16 cellular contexts compared by ENCODE assay signal in the genomic region with DNA sequence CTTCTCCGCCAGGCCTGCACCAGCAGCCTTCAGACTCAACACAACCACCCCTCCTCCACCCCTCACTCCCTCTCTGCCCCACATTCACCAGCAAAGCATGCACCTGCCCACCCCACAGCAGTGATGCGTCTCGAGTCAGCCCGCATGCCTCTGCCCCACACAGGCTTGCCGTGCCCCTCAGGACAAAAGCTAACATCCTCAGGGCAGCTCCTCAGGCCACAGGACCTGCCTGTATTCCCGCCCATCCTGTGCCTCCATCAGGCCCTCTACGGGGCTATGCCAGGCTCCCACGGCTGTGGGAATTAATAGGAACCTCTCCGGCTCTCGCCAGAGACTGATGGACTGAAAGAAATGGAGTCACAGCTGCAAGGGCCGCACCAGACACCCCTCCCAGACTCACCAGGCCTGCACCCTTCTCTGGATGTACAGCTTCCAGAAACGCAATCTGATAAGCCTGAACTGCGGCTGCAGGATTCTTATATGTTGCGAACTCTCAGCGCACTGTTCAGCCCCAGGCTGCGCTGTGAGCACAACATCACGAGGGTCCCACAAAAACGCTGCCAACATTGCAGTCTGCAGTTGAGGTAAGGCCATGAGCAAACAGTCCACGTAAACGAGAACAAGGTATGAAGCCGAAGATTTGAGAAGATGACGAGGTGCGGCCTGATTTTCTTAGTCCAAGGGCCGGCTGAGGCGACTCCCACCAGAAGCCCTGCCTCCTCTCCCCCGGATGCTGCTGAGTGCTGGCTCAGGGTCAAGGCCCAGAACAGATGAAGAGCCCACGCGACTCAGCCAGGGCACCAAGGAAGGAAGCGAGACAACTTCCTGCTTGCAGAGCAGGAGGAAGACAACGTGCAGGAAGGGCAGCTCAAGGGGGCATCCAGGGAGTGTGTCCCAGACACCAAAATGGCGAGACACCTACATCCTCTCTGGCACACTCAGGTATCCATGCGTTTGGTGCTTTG.
DNase-seq lines count a peak whose midpoint lies in the region; TF ChIP-seq lines count a peak whose summit lies in the region.
"Had no signal": no experiment of that assay in that cellular context is flagged by ENCODE, and none has a peak within 500 bp of the region (broad histone marks: within the 10 kb centered on the region; RNA-seq: fewer than 3 reads in every experiment).

No MANE protein-coding gene starts in this region.

- H3K4me2 ChIP-seq in mammary epithelial cell (ENCODE audit: insufficient read depth, low read depth, low read length), result no peak overlapping the region

- no peak overlapping the region for H3K27ac ChIP-seq in mammary epithelial cell (ENCODE audit: insufficient read depth, low read depth, low read length)
- H3K27ac ChIP-seq: breast epithelium, sigmoid colon had no signal

- in situ Hi-C loops in mammary epithelial cell (cut with MboI; ENCODE audit: low sequenced_read_pairs in 2 of 2), result no loop called here

- H3K9me3 Mint-ChIP-seq in MCF 10A (ENCODE audit: unreplicated experiment), result no peaks in the 10 kb centered on the region
- H3K9me3 Mint-ChIP-seq: activated B cell treated with CpG ODN at 0.5 μM for 24 hours; stimulated activated naive CD8-positive, alpha-beta T cell treated with anti-CD3 and anti-CD28 coated beads, Interleukin-15, Interleukin-2, amounts not matched to agents 100 ng/mL and 50 ng/mL, for 24 hours had no signal

- H3K36me3 Mint-ChIP-seq in MCF 10A (ENCODE audit: insufficient read depth, unreplicated experiment), result peaks cover 35% of the 10 kb centered on the region

- DNase-seq in mammary epithelial cell (peak; percentile 14), MCF 10A (ENCODE audit: unreplicated experiment) (no peak), NB4 (ENCODE audit: low read depth) (peak; percentile 73), fibroblast of mammary gland (ENCODE audit: low read depth) (peak; percentile 42), pons (ENCODE audit: low spot score) (peak; percentile 52), NCI-H1694 treated with DMSO at 0.1 percent for 48 hours (lab: John Stamatoyannopoulos, UW) (no peak), middle frontal gyrus (ENCODE audit: extremely low spot score, low spot score) (no peak)
- DNase-seq in activated CD8-positive, alpha-beta memory T cell treated with anti-CD3 and anti-CD28 coated beads, Interleukin-2, amount 50 U/mL, for 48 hours, result no peak
- DNase-seq: 8988T; activated B cell treated with CpG ODN at 0.5 μM for 24 hours; activated naive CD4-positive, alpha-beta T cell treated with anti-CD3 and anti-CD28 coated beads, Interleukin-2, amount 50 U/mL, for 16 hours; Caco-2; left colon; sigmoid colon had no signal

- intact Hi-C loops in mammary epithelial cell (cut with micrococcal nuclease), result no loop called here
- intact Hi-C loops in MCF 10A (cut with micrococcal nuclease), result no loop called here

- dilution Hi-C loops in mammary epithelial cell (cut with HindIII; ENCODE audit: low sequenced_read_pairs), result no loop called here

- WGBS in mammary epithelial cell (ENCODE audit: low coverage, missing lambda C conversion rate), result 90% methylated on average over 16 of the region's 32 CpGs

- H3K4me3 Mint-ChIP-seq in MCF 10A (ENCODE audit: unreplicated experiment), result no peak overlapping the region
- H3K4me3 Mint-ChIP-seq: activated B cell treated with CpG ODN at 0.5 μM for 24 hours; stimulated activated naive CD8-positive, alpha-beta T cell treated with anti-CD3 and anti-CD28 coated beads, Interleukin-15, Interleukin-2, amounts not matched to agents 100 ng/mL and 50 ng/mL, for 24 hours had no signal

- no peaks in the 10 kb centered on the region for H3K9me3 ChIP-seq in mammary epithelial cell (replicated peaks; ENCODE audit: insufficient read depth, low read length)
- H3K9me3 ChIP-seq: breast epithelium, Caco-2, sigmoid colon had no signal

- no peak overlapping the region for H3K4me3 ChIP-seq in mammary epithelial cell (replicated peaks in 1 of 3; ENCODE audit: insufficient read depth in 1 of 3, low read depth in 2 of 3, low read length in 3 of 3)
- H3K4me3 ChIP-seq in NB4 (ENCODE audit: low read depth, low read length), result no peak overlapping the region
- H3K4me3 ChIP-seq in fibroblast of mammary gland (ENCODE audit: control insufficient read depth, low read depth, low read length), result no peak overlapping the region
- H3K4me3 ChIP-seq: sigmoid colon had no signal

- H3K27me3 ChIP-seq in mammary epithelial cell (ENCODE audit: insufficient read depth, low read length), result no peaks in the 10 kb centered on the region
- H3K27me3 ChIP-seq: breast epithelium, sigmoid colon had no signal

- H3K4me1 ChIP-seq in mammary epithelial cell (ENCODE audit: insufficient read depth, low read length), result peaks cover 25% of the 10 kb centered on the region
- H3K4me1 ChIP-seq: breast epithelium, Caco-2 had no signal

- H3K4me1 Mint-ChIP-seq in MCF 10A (ENCODE audit: insufficient read depth, unreplicated experiment), result peaks cover 5% of the 10 kb centered on the region
- H3K4me1 Mint-ChIP-seq: activated B cell treated with CpG ODN at 0.5 μM for 24 hours had no signal

- H3K27ac Mint-ChIP-seq in MCF 10A (ENCODE audit: low read depth, unreplicated experiment), result no peak overlapping the region
- H3K27ac Mint-ChIP-seq: activated B cell treated with CpG ODN at 0.5 μM for 24 hours; stimulated activated naive CD8-positive, alpha-beta T cell treated with anti-CD3 and anti-CD28 coated beads, Interleukin-15, Interleukin-2, amounts not matched to agents 100 ng/mL and 50 ng/mL, for 24 hours had no signal

- H2AFZ ChIP-seq in mammary epithelial cell (ENCODE audit: low read depth, low read length), result no peak overlapping the region

- TF ChIP-seq CTCF in mammary epithelial cell (conservative IDR thresholded peaks at IDR 0.05 in 1 of 2, IDR thresholded peaks at IDR 0.05 in 1 of 2; ENCODE audit: extremely low read depth in 1 of 2, insufficient read depth in 1 of 2, low read depth in 1 of 2, low read length in 2 of 2) (no peak), MCF 10A (IDR thresholded peaks at IDR 0.05; ENCODE audit: unreplicated experiment) (no peak), NB4 (IDR thresholded peaks at IDR 0.05; ENCODE audit: low read depth, low read length) (no peak), fibroblast of mammary gland (conservative IDR thresholded peaks at IDR 0.05; ENCODE audit: control insufficient read depth, insufficient read depth, low read depth, low read length) (no peak)

- TF ChIP-seq POLR2A in NB4 (IDR thresholded peaks at IDR 0.05; ENCODE audit: extremely low read depth, insufficient read length), result no peak

- BruUV-seq in mammary epithelial cell (replicated peaks; lab: Mats Ljungman, UMichigan) (no TSS peak), MCF 10A (replicated peaks; lab: Mats Ljungman, UMichigan) (no TSS peak)

- peaks cover 15% of the 10 kb centered on the region for H3K36me3 ChIP-seq in mammary epithelial cell (ENCODE audit: insufficient read depth, low read length)
- H3K36me3 ChIP-seq: breast epithelium had no signal

- peaks cover 8% of the 10 kb centered on the region for H3K79me2 ChIP-seq in mammary epithelial cell (ENCODE audit: insufficient read depth, low read length)

- POLR2A ChIA-PET in MCF 10A (lab: Yijun Ruan, JAX), result no interaction called here

- CTCF ChIA-PET in mammary epithelial cell (lab: Charles Lee; ENCODE audit: low non-redundant PET) (interaction anchor here (0.6 kb wide), 1 partner anchor 114 kb away, joined by 12 read pairs; no protein-coding TSS in a partner anchor), MCF 10A (lab: Yijun Ruan, JAX) (interaction anchor here (0.6 to 0.7 kb wide), 3 partner anchors 105 to 318 kb away, joined by 3 read pairs; no protein-coding TSS in a partner anchor)

- no peak overlapping the region for H3K9ac ChIP-seq in mammary epithelial cell (ENCODE audit: insufficient read depth, low read length)

- H4K20me1 ChIP-seq in mammary epithelial cell (ENCODE audit: insufficient read depth, low read length), result no peaks in the 10 kb centered on the region

- no peaks in the 10 kb centered on the region for H3K27me3 Mint-ChIP-seq in MCF 10A (ENCODE audit: insufficient read depth, unreplicated experiment)
- H3K27me3 Mint-ChIP-seq: activated B cell treated with CpG ODN at 0.5 μM for 24 hours; stimulated activated naive CD8-positive, alpha-beta T cell treated with anti-CD3 and anti-CD28 coated beads, Interleukin-15, Interleukin-2, amounts not matched to agents 100 ng/mL and 50 ng/mL, for 24 hours had no signal

Comparison
In these comparisons a context has a peak if more than half of its experiments do, and no peak if none do; other contexts are left out.
1. DNase-seq: peak in mammary epithelial cell (single experiment), NB4 (single experiment), fibroblast of mammary gland (single experiment) and pons (single experiment); none in MCF 10A (single experiment), activated CD8-positive, alpha-beta memory T cell treated with anti-CD3 and anti-CD28 coated beads, Interleukin-2, amount 50 U/mL, for 48 hours (single experiment), NCI-H1694 treated with DMSO at 0.1 percent for 48 hours (single experiment) and middle frontal gyrus (single experiment).